17 cellular contexts compared by ENCODE assay signal in the genomic region with DNA sequence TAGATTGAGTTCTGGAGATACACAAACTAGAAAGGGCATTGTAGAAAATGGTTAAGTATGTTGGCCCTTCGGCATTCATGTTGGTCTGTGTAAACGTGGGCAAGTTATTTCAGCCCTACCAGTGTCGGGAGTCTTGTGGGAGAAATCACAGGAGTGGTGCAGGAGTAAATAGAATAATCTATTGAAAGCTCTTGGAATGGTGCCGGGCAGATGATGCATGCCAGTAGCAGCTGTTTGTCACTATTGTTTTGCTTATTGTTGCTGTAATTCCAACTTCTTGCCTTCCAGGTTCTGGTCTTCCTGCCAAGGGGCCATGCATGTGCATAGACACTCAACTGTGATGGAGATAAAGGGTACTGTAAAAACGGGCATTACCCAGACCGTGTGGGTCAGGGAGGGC.
DNase-seq lines count a peak whose midpoint lies in the region; ATAC-seq, FAIRE-seq and TF ChIP-seq lines count a peak whose summit lies in the region.
"Had no signal": no experiment of that assay in that cellular context is flagged by ENCODE, and none has a peak within 500 bp of the region (broad histone marks: within the 10 kb centered on the region; RNA-seq: fewer than 3 reads in every experiment).

No MANE protein-coding gene starts in this region.

- peak overlapping the region; percentile 29 for H4K5ac ChIP-seq in H1 (ENCODE audit: insufficient read length, low read depth, low read length)

- no peaks in the 10 kb centered on the region; a peak in 1 of 8 replicates for H3K36me3 ChIP-seq in H1 (ENCODE audit: control insufficient read depth in 2 of 4, insufficient read depth in 4 of 4, low read length in 3 of 4)
- H3K36me3 ChIP-seq in Peyer's patch, result no peaks in the 10 kb centered on the region

- no peaks in the 10 kb centered on the region for H3K9me3 ChIP-seq in H1 (ENCODE audit: insufficient read depth in 2 of 2, low read depth in 1 of 2, low read length in 1 of 2)
- no peaks in the 10 kb centered on the region for H3K9me3 ChIP-seq in Peyer's patch

- POLR2A ChIA-PET in H1 (lab: Charles Lee; ENCODE audit: partially characterized antibody), result no interaction called here

- no peaks in the 10 kb centered on the region for H3K36me3 Mint-ChIP-seq in mesothelial cell of epicardium

- H3K23me2 ChIP-seq in H1 (ENCODE audit: low read depth, low read length), result no peaks in the 10 kb centered on the region

- no peak overlapping the region for H3K4me3 ChIP-seq in H1 (ENCODE audit: extremely low read depth in 1 of 4, insufficient read depth in 2 of 4, low read depth in 3 of 4, low read length in 4 of 4)
- no peak overlapping the region for H3K4me3 ChIP-seq in Peyer's patch
- H3K4me3 ChIP-seq: BLaER1, K562 had no signal

- no peak overlapping the region for H3K18ac ChIP-seq in H1 (ENCODE audit: extremely low read depth, low read length)

- no peak overlapping the region for H2BK12ac ChIP-seq in H1 (ENCODE audit: low read depth, low read length)

- in situ Hi-C loops in ACHN (cut with HindIII; ENCODE audit: low pct_ligation_motif_present, low pct_unique_long_range_greater_than_20kb, low sequenced_read_pairs), result no loop called here

- no peak for TF ChIP-seq RAD21 in H1 (IDR thresholded peaks at IDR 0.05 in 1 of 2, conservative IDR thresholded peaks at IDR 0.05 in 1 of 2; ENCODE audit: low read depth in 2 of 2, low read length in 2 of 2)

- H3K14ac ChIP-seq in H1 (ENCODE audit: insufficient read length), result no peak overlapping the region

- no peak overlapping the region for H3K4ac ChIP-seq in H1 (replicated peaks; ENCODE audit: insufficient read length, low read depth, low read length)

- CTCF ChIA-PET in H1 (lab: Charles Lee; ENCODE audit: partially characterized antibody), result interaction anchor here (1.1 to 1.4 kb wide), 2 partner anchors 48 to 122 kb away, joined by 3 read pairs; no protein-coding TSS in a partner anchor

- H2BK120ac ChIP-seq in H1 (replicated peaks; ENCODE audit: low read depth, low read length), result no peak overlapping the region

- WGBS in H1 (ENCODE audit: extremely low coverage in 1 of 2, insufficient coverage in 1 of 2, insufficient read length in 1 of 2, insufficient replicate concordance in 2 of 2, low coverage in 1 of 2, low lambda C conversion rate in 2 of 2, missing lambda C conversion rate in 1 of 2), 2 experiments, result 93% methylated on average over 6 of the region's 6 CpGs; no CpG with 5 or more reads in 1 of the 2 experiments

- H3K27ac ChIP-seq in H1 (ENCODE audit: low read depth, low read length) (no peak overlapping the region), Peyer's patch (no peak overlapping the region)
- H3K27ac ChIP-seq: BLaER1, RWPE1 had no signal

- ATAC-seq in GM21825 (IDR thresholded peaks at IDR 0.05; ENCODE audit: unreplicated experiment), result no peak
- ATAC-seq: K562 had no signal

- TF ChIP-seq CTCF in H1 (IDR thresholded peaks at IDR 0.05; ENCODE audit: control extremely low read depth in 1 of 3, insufficient read depth in 1 of 3, low read depth in 1 of 3, low read length in 3 of 3) (no peak), Peyer's patch (IDR thresholded peaks at IDR 0.05) (no peak), mesothelial cell of epicardium (IDR thresholded peaks at IDR 0.05; ENCODE audit: unreplicated experiment) (no peak)

- H3K23ac ChIP-seq in H1 (ENCODE audit: insufficient read length), result no peak overlapping the region

- no peaks in the 10 kb centered on the region for H3K79me1 ChIP-seq in H1 (ENCODE audit: low read depth, low read length)

- H2AFZ ChIP-seq in H1 (ENCODE audit: low read length), result no peak overlapping the region

- no peak overlapping the region for H3K56ac ChIP-seq in H1 (replicated peaks; ENCODE audit: insufficient read length, low read depth, low read length)

- no peaks in the 10 kb centered on the region for H3K79me2 ChIP-seq in H1 (ENCODE audit: control insufficient read depth in 1 of 2, insufficient read depth in 2 of 2, low read length in 2 of 2)

- no peak overlapping the region for H3K9ac ChIP-seq in H1 (replicated peaks in 1 of 4; ENCODE audit: extremely low read depth in 1 of 4, low read depth in 3 of 4, low read length in 3 of 4)
- H3K9ac ChIP-seq: BLaER1 had no signal

- H4K91ac ChIP-seq in H1 (replicated peaks; ENCODE audit: insufficient read length, low read length), result no peak overlapping the region

- H3K27me3 ChIP-seq in H1 (replicated peaks in 1 of 4; ENCODE audit: control insufficient read depth in 3 of 4, extremely low read depth in 1 of 4, insufficient read depth in 3 of 4, low read length in 3 of 4) (no peaks in the 10 kb centered on the region), Peyer's patch (no peaks in the 10 kb centered on the region)
- H3K27me3 ChIP-seq: BLaER1 had no signal

- H3K4me1 Mint-ChIP-seq in mesothelial cell of epicardium, result no peaks in the 10 kb centered on the region

- FAIRE-seq in H1 (lab: Jason Lieb, UNC), result no peak
- FAIRE-seq: K562 had no signal

- H3K4me2 ChIP-seq in H1 (ENCODE audit: insufficient read depth in 1 of 2, low read depth in 2 of 2, low read length in 2 of 2), result no peak overlapping the region

- no peak overlapping the region for H3K27ac Mint-ChIP-seq in mesothelial cell of epicardium

- DNase-seq in NCI-H2196 (lab: John Stamatoyannopoulos, UW; ENCODE audit: unreplicated experiment) (peak; percentile 5), NCI-H2196 treated with DMSO at 0.1 percent for 48 hours (lab: John Stamatoyannopoulos, UW; ENCODE audit: unreplicated experiment) (no peak), NCI-H345 (lab: John Stamatoyannopoulos, UW) (peak; percentile 77), H1 (ENCODE audit: low read depth in 1 of 2, low spot score in 2 of 2) (no peak), Peyer's patch (no peak), mesothelial cell of epicardium (ENCODE audit: low spot score in 2 of 2, unreplicated experiment in 2 of 2) (no peak), ACHN (no peak)
- DNase-seq: CD8-positive, alpha-beta memory T cell; DMS 273 treated with DMSO at 0.1 percent for 48 hours; NCI-H1105 treated with DMSO at 0.1 percent for 48 hours; NCI-H187 treated with DMSO at 0.1 percent for 48 hours; NCI-H2227 treated with DMSO at 0.1 percent for 48 hours; NCI-H526 had no signal

- no peak overlapping the region for H2BK20ac ChIP-seq in H1 (ENCODE audit: low read length)

- TF ChIP-seq POLR2A in H1 (IDR thresholded peaks at IDR 0.05; ENCODE audit: control extremely low read depth in 1 of 2, low read depth in 2 of 2, low read length in 2 of 2) (no peak), Peyer's patch (IDR thresholded peaks at IDR 0.05) (no peak)

- no peak overlapping the region for H2BK5ac ChIP-seq in H1 (ENCODE audit: low read depth, low read length)

- no peaks in the 10 kb centered on the region for H4K20me1 ChIP-seq in H1 (replicated peaks in 1 of 2; ENCODE audit: control insufficient read depth in 1 of 2, insufficient read depth in 2 of 2, low read length in 2 of 2)
- H4K20me1 ChIP-seq: BLaER1 had no signal

- no peak overlapping the region for H3K4me3 Mint-ChIP-seq in mesothelial cell of epicardium
- H3K4me3 Mint-ChIP-seq: CD8-positive, alpha-beta memory T cell had no signal

- TF ChIP-seq EP300 in H1 (IDR thresholded peaks at IDR 0.05; ENCODE audit: borderline replicate concordance in 1 of 2, low read depth in 2 of 2, low read length in 2 of 2), result no peak

- no peak overlapping the region for H2AK5ac ChIP-seq in H1 (ENCODE audit: low read depth, low read length)

- no peaks in the 10 kb centered on the region for H3K9me3 Mint-ChIP-seq in mesothelial cell of epicardium
- H3K9me3 Mint-ChIP-seq: CD8-positive, alpha-beta memory T cell had no signal

- H2BK15ac ChIP-seq in H1 (ENCODE audit: low read length), result no peak overlapping the region

- H3K4me1 ChIP-seq in H1 (replicated peaks in 1 of 4; ENCODE audit: control insufficient read depth in 3 of 4, insufficient read depth in 4 of 4, low read length in 3 of 4) (no peaks in the 10 kb centered on the region), Peyer's patch (peaks cover 0 to 30% (median 6%) of the 10 kb centered on the region in 4 donors)

- no peak overlapping the region for H4K8ac ChIP-seq in H1 (ENCODE audit: extremely low read depth, insufficient read depth, low read length)

- H3K27me3 Mint-ChIP-seq in mesothelial cell of epicardium (ENCODE audit: low read depth), result peaks cover 6% of the 10 kb centered on the region
- H3K27me3 Mint-ChIP-seq: CD8-positive, alpha-beta memory T cell had no signal

TF ChIP-seq in H1, 55 proteins besides CTCF, POLR2A, EP300 and RAD21:
- no peak for TF ChIP-seq NANOG (IDR thresholded peaks at IDR 0.05; ENCODE audit: insufficient read depth, low read depth, low read length, poor library complexity, severe bottlenecking)
- TF ChIP-seq SAP30 (IDR thresholded peaks at IDR 0.05; ENCODE audit: insufficient read depth, insufficient replicate concordance, low read length), result no peak
- no peak for TF ChIP-seq GABPA (IDR thresholded peaks at IDR 0.05; ENCODE audit: borderline replicate concordance, insufficient read depth, low read length)
TF ChIP-seq in H1: peak in this region for 0.

Comparison
In these comparisons a context has a peak if more than half of its experiments do, and no peak if none do; other contexts are left out.
1. DNase-seq: peak in NCI-H2196 (single experiment) and NCI-H345 (single experiment); none in NCI-H2196 treated with DMSO at 0.1 percent for 48 hours (single experiment), H1 (0 of 2), Peyer's patch (0 of 3), mesothelial cell of epicardium (0 of 2) and ACHN (single experiment).